ENCODE assay signal across 10 cellular contexts in the genomic region with DNA sequence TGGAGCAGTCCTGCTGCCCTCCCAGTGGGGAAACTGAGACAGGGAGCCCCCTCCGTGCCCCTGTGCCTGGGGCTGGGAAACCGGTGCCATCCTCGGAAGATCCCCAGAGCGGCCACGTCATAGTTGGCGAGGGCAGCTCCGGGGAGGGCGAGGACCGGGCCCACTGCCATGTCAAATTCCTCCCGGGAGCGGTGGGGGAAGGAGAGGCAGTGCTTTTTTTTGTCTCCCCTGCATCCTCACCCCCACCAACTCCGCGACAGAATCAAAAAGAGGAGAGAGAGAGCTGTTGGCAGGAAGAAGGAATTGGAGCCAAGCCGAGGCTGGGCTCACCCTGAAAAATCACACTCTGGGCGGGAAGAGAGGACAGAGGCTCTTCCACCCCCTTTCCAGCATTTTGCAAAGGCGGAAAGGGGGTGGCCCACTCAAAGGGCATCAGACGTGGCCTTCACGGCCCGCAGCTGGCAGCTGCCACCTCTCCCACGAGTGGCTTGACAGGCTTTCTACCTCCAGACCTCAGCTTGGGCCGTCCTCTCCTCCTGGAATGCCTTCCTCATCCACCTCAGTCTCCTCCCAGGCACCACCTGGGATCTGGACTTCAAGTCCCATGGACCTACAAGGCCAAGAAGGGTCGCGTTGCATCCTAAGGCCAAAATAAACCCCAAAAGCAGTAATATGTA. TPM values are rescaled to one million over a fixed set of nuclear protein-coding genes. Genes with fewer than 3 reads are reported as not detected.
DNase-seq lines count a peak whose midpoint lies in the region; ATAC-seq, FAIRE-seq and TF ChIP-seq lines count a peak whose summit lies in the region.
"Had no signal": no experiment of that assay in that cellular context is flagged by ENCODE, and none has a peak within 500 bp of the region (broad histone marks: within the 10 kb centered on the region; RNA-seq: fewer than 3 reads in every experiment).

No MANE protein-coding gene starts in this region.

- 17 to 32% (median 21%) methylated on average over 21 to 23 of the region's 23 CpGs for WGBS in adrenal gland, 4 donors
- 9 to 12% methylated on average over 23 of the region's 23 CpGs for WGBS in heart right ventricle, 2 donors
- WGBS in psoas muscle, 3 donors = 12 to 22% (median 18%) methylated on average over 22 to 23 of the region's 23 CpGs

- H3K9me3 ChIP-seq in adrenal gland (replicated peaks in 1 of 3) (no peaks in the 10 kb centered on the region), heart right ventricle (no peaks in the 10 kb centered on the region), psoas muscle (no peaks in the 10 kb centered on the region)

- intact Hi-C loops in adrenal gland (cut with DNase I) (no loop called here), heart right ventricle (cut with DNase I) (loop anchor here in 1 of 10 donors (5.0 kb wide), 1 partner anchor 80 kb away; no protein-coding TSS in a partner anchor), psoas muscle (cut with DNase I) (loop anchor here (5.0 kb wide), 1 partner anchor 85 kb away; no protein-coding TSS in a partner anchor)

- TF ChIP-seq CTCF in adrenal gland (IDR thresholded peaks at IDR 0.05) (no peak), heart right ventricle (IDR thresholded peaks at IDR 0.05) (no peak), psoas muscle (IDR thresholded peaks at IDR 0.05) (no peak)

- no peaks in the 10 kb centered on the region for H3K36me3 ChIP-seq in adrenal gland (replicated peaks in 1 of 2)
- H3K36me3 ChIP-seq in heart right ventricle = no peaks in the 10 kb centered on the region
- no peaks in the 10 kb centered on the region for H3K36me3 ChIP-seq in psoas muscle (ENCODE audit: insufficient read depth in 1 of 2, low read depth in 1 of 2)

- H3K4me1 ChIP-seq in adrenal gland (replicated peaks in 1 of 2) = peaks cover 18 to 24% of the 10 kb centered on the region in 2 donors
- peaks cover 11 to 31% (median 27%) of the 10 kb centered on the region in 9 donors for H3K4me1 ChIP-seq in heart right ventricle
- H3K4me1 ChIP-seq in psoas muscle = peaks cover 23% of the 10 kb centered on the region

- TF ChIP-seq POLR2A in adrenal gland (IDR thresholded peaks at IDR 0.05) (peak in 1 of 2 donors; percentile 8), GM12891 (IDR thresholded peaks at IDR 0.05; ENCODE audit: low read depth, low read length) (no peak)

- ATAC-seq in heart right ventricle (peak; percentile 44 to 86 (median 64)), psoas muscle (peak; percentile 22 to 61 (median 38)), HG02588 (IDR thresholded peaks at IDR 0.05; ENCODE audit: unreplicated experiment) (no peak)

- H3K27me3 ChIP-seq in adrenal gland (no peaks in the 10 kb centered on the region), heart right ventricle (no peaks in the 10 kb centered on the region), psoas muscle (ENCODE audit: insufficient read depth in 3 of 3, low read length in 2 of 3) (no peaks in the 10 kb centered on the region)

- H3K4me3 ChIP-seq in adrenal gland (peak overlapping the region in 1 of 4 donors; percentile 17), heart right ventricle (peak overlapping the region in 5 of 10 donors; percentile 16 to 35 (median 28)), psoas muscle (no peak overlapping the region)

- peak overlapping the region in 4 of 5 donors; percentile 54 to 91 (median 75) for H3K27ac ChIP-seq in adrenal gland
- H3K27ac ChIP-seq in heart right ventricle = peak overlapping the region; percentile 3 to 85 (median 68)
- H3K27ac ChIP-seq in psoas muscle = peak overlapping the region; percentile 53

- no peak for FAIRE-seq in GM12891 (lab: Jason Lieb, UNC)

- peak; percentile 87 for DNase-seq in DMS 273 treated with DMSO at 0.1 percent for 48 hours (lab: John Stamatoyannopoulos, UW)
- DNase-seq in adrenal gland = peak; percentile 79 to 92 (median 88)
- peak; percentile 69 to 80 for DNase-seq in heart right ventricle
- DNase-seq in psoas muscle = peak; percentile 81 to 89
- no peak for DNase-seq in OCI-M2 (lab: John Stamatoyannopoulos, UW; ENCODE audit: unreplicated experiment)
- no peak for DNase-seq in GM12891 (ENCODE audit: insufficient read length, low spot score)
- no peak for DNase-seq in NCI-H187 treated with DMSO at 0.1 percent for 48 hours (lab: John Stamatoyannopoulos, UW)
- DNase-seq: DND-41, T-helper 9 cell had no signal

TF ChIP-seq in GM12891, 5 proteins besides CTCF, POLR2A, EP300 and RAD21:
- TF ChIP-seq POU2F2 (IDR thresholded peaks at IDR 0.05; ENCODE audit: low read depth, low read length) = no peak
- no peak for TF ChIP-seq TAF1 (IDR thresholded peaks at IDR 0.05; ENCODE audit: low read depth, low read length)
- TF ChIP-seq PAX5 (IDR thresholded peaks at IDR 0.05; ENCODE audit: insufficient read depth, low read length, severe bottlenecking) = no peak
- no peak for TF ChIP-seq POLR2AphosphoS5 (IDR thresholded peaks at IDR 0.05; ENCODE audit: low read depth, low read length)
- no peak for TF ChIP-seq SPI1 (IDR thresholded peaks at IDR 0.05; ENCODE audit: low read depth, low read length)

RNA-seq across cellular contexts. Expression of a gene that starts 19.6 kb away (rescaled TPM):
- total RNA-seq in adrenal gland (100 to 1,000 TPM; 124 to 329 (median 236) TPM), heart right ventricle (100 to 1,000 TPM; 132 to 217 (median 161) TPM), psoas muscle (100 to 1,000 TPM; 209 to 439 (median 325) TPM)
- polyA plus RNA-seq in adrenal gland (100 to 1,000 TPM in 1 of 3 donors, 10 to 100 TPM in 2; 34.9 to 154 (median 69.2) TPM), heart right ventricle (100 to 1,000 TPM in 1 of 2 donors, 10 to 100 TPM in 1; 52.3 to 147 TPM), psoas muscle (100 to 1,000 TPM in 2 of 3 donors, 10 to 100 TPM in 1; 100.0 to 270 (median 165) TPM)
- 7.2 TPM for polyA plus RNA-seq in GM12891 (2012; ENCODE audit: low read depth, missing spikeins)

Comparison
In these comparisons a context has a peak if more than half of its experiments do, and no peak if none do; other contexts are left out.
1. DNase-seq: peak in DMS 273 treated with DMSO at 0.1 percent for 48 hours (single experiment), adrenal gland (7 of 7), heart right ventricle (2 of 2) and psoas muscle (2 of 2); none in OCI-M2 (single experiment), GM12891 (single experiment) and NCI-H187 treated with DMSO at 0.1 percent for 48 hours (single experiment).
2. intact Hi-C loops: an anchor here in psoas muscle (5.0 kb wide); none called in adrenal gland.
3. Peak in every context shown above with its lines, with median percentiles within 50 percentile points of each other: H3K27ac ChIP-seq.